In the genomic region with DNA sequence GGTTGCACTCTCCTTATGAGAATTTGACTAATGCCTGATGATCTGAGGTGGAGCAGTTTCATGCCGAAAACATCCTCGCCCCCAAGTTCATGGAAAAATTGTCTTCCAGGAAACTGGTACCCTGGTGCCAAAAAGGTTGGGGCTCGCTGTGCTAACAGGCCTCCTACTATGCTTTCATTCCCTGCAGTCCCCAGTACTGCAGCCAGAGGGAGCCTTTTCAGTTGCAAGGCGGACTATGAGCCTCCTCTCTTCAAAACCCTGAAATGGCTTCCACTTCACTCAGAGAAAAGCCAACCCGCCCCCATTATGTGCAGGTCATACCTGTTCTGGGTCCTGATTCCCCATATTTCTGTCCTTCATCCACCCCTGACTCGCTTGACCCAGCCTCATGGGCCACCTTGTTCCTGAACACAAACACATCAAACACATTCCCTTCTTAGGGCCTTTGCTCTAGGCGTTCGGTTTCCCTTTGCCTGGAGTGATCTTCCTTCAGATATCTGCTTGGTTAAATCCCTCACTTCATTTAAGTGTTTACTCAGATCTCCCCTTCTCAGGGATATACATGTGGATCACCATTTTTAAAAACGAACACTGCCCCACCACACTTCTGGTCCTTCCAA, we compare ENCODE assay signal across 10 cellular contexts.
A peak's percentile ranks its signal among the peaks of the same experiment; 100 is the strongest.
DNase-seq lines count a peak whose midpoint lies in the region; ATAC-seq and TF ChIP-seq lines count a peak whose summit lies in the region.
"Had no signal": no experiment of that assay in that cellular context is flagged by ENCODE, and none has a peak within 500 bp of the region (broad histone marks: within the 10 kb centered on the region; RNA-seq: fewer than 3 reads in every experiment).

No MANE protein-coding gene starts in this region.

- no peak overlapping the region for H3K9ac ChIP-seq in PC-3 (ENCODE audit: low read length)

- H2AFZ ChIP-seq in PC-3 (ENCODE audit: low read length), result no peak overlapping the region

- H3K36me3 ChIP-seq in PC-3 (ENCODE audit: low read depth, low read length), result no peaks in the 10 kb centered on the region

- no TSS peak for BruUV-seq in PC-3 (replicated peaks; lab: Mats Ljungman, UMichigan)

- no peaks in the 10 kb centered on the region for H3K4me1 ChIP-seq in PC-3 (ENCODE audit: insufficient read depth, low read length)

- H3K27me3 ChIP-seq in PC-3 (ENCODE audit: low read length), result peaks cover 29% of the 10 kb centered on the region

- H3K79me2 ChIP-seq in PC-3 (ENCODE audit: low read length), result no peaks in the 10 kb centered on the region

- H3K27ac ChIP-seq in PC-3 (ENCODE audit: low read length), result no peak overlapping the region

- POLR2A ChIA-PET in PC-3 (lab: Charles Lee; ENCODE audit: unreplicated experiment), result no interaction called here

- peak; percentile 9 for DNase-seq in activated T-cell treated with anti-CD3 and anti-CD28 coated beads for 48 hours (ENCODE audit: low read depth)
- no peak for DNase-seq in activated T-cell treated with anti-CD3 and anti-CD28 coated beads, Interleukin-2, amount 50 U/mL, for 1 hour
- peak; percentile 40 for DNase-seq in PC-3
- DNase-seq in epithelial cell of proximal tubule (ENCODE audit: low read depth), result no peak
- DNase-seq in stimulated activated CD8-positive, alpha-beta memory T cell treated with anti-CD3 and anti-CD28 coated beads, Interleukin-4, amount 100 ng/mL, for 48 hours, result peak; percentile 55
- DNase-seq: naive B cell; stimulated activated naive CD4-positive, alpha-beta T cell treated with Interleukin-2 at 50 U/mL for 16 hours had no signal

- ATAC-seq in PC-3 (no peak), HG02852 (IDR thresholded peaks at IDR 0.05; ENCODE audit: unreplicated experiment) (no peak), GM21526 (IDR thresholded peaks at IDR 0.05; ENCODE audit: low FRiP score, unreplicated experiment) (no peak), HG02759 (IDR thresholded peaks at IDR 0.05; ENCODE audit: unreplicated experiment) (no peak)

- peaks cover 8% of the 10 kb centered on the region; the same call in 1 of the 2 replicates for H3K9me3 ChIP-seq in PC-3 (ENCODE audit: low read length)

- no peaks in the 10 kb centered on the region for H4K20me1 ChIP-seq in PC-3 (ENCODE audit: low read length)

- H3K4me2 ChIP-seq in PC-3 (ENCODE audit: low read length), result no peak overlapping the region

- TF ChIP-seq CTCF in PC-3 (conservative IDR thresholded peaks at IDR 0.05; ENCODE audit: low read depth, low read length) (peak; percentile 69), epithelial cell of proximal tubule (conservative IDR thresholded peaks at IDR 0.05; ENCODE audit: low read depth, low read length) (peak; percentile 56)

- CTCF ChIA-PET in PC-3 (lab: Charles Lee), result no interaction called here

- H3K4me3 ChIP-seq in PC-3 (ENCODE audit: low read length), result no peak overlapping the region
- H3K4me3 ChIP-seq in epithelial cell of proximal tubule (ENCODE audit: low read depth, low read length), result no peak overlapping the region

- H3K9me2 ChIP-seq in PC-3 (replicated peaks; ENCODE audit: low read length), result no peaks in the 10 kb centered on the region

- intact Hi-C loops in PC-3 (cut with micrococcal nuclease), result loop anchor here (10.0 kb wide), 1 partner anchor 1305 kb away; no protein-coding TSS in a partner anchor

- no peaks in the 10 kb centered on the region for H3F3A ChIP-seq in PC-3 (ENCODE audit: low read length, unreplicated experiment)

Comparison
In these comparisons a context has a peak if more than half of its experiments do, and no peak if none do; other contexts are left out.
1. DNase-seq: peak in activated T-cell treated with anti-CD3 and anti-CD28 coated beads for 48 hours (single experiment), PC-3 (single experiment) and stimulated activated CD8-positive, alpha-beta memory T cell treated with anti-CD3 and anti-CD28 coated beads, Interleukin-4, amount 100 ng/mL, for 48 hours (single experiment); none in activated T-cell treated with anti-CD3 and anti-CD28 coated beads, Interleukin-2, amount 50 U/mL, for 1 hour (single experiment) and epithelial cell of proximal tubule (single experiment).